Comparison of ENCODE assay signal across 1 cellular context in genomic region chr11:110148775-110149744, GRCh38.
TF ChIP-seq lines count a peak whose summit lies in the region.

No MANE protein-coding gene starts in this region.

TF ChIP-seq in K562, 482 proteins besides CTCF, POLR2A, EP300 and RAD21 (continued from another document and continues in another):
- no peak for TF ChIP-seq E2F1 (CRISPR knock-in tag; IDR thresholded peaks at IDR 0.05)
- no peak for TF ChIP-seq TGIF2 (CRISPR knock-in tag; IDR thresholded peaks at IDR 0.05)
- no peak for TF ChIP-seq PTBP1 (IDR thresholded peaks at IDR 0.05; ENCODE audit: low read depth, low read length)
- 0 out of 2 replicates have a peak, but pooled peaks have one; percentile 54 for TF ChIP-seq HDAC2 (IDR thresholded peaks at IDR 0.05)
- no peak for TF ChIP-seq BMI1 (IDR thresholded peaks at IDR 0.05; ENCODE audit: low read length)
- peak; percentile 26; the same call in 1 of the 2 replicates for TF ChIP-seq ATF7 (IDR thresholded peaks at IDR 0.05)
- no peak for TF ChIP-seq ID3 (CRISPR knock-in tag; IDR thresholded peaks at IDR 0.05)
- TF ChIP-seq ID3 (tag; IDR thresholded peaks at IDR 0.05) = no peak
- TF ChIP-seq HNRNPLL (IDR thresholded peaks at IDR 0.05; ENCODE audit: low read depth, low read length, poor library complexity, severe bottlenecking) = no peak
- 0 out of 2 replicates have a peak, but pooled peaks have one; percentile 18 for TF ChIP-seq CEBPB (tag; IDR thresholded peaks at IDR 0.05)
- peak; percentile 36; the same call in 1 of the 2 replicates for TF ChIP-seq TAL1 (IDR thresholded peaks at IDR 0.05)
- TF ChIP-seq ZNF408 (CRISPR knock-in tag; IDR thresholded peaks at IDR 0.05; ENCODE audit: low read depth) = no peak
- TF ChIP-seq DIDO1 (tag; IDR thresholded peaks at IDR 0.05; ENCODE audit: low read depth) = no peak
- no peak for TF ChIP-seq TARDBP (IDR thresholded peaks at IDR 0.05)
- no peak for TF ChIP-seq ZFP30 (CRISPR knock-in tag; IDR thresholded peaks at IDR 0.05; ENCODE audit: borderline replicate concordance)
- TF ChIP-seq ZNF253 (CRISPR knock-in tag; conservative IDR thresholded peaks at IDR 0.05) = no peak
- no peak for TF ChIP-seq RBFOX2 (IDR thresholded peaks at IDR 0.05; ENCODE audit: low read depth, low read length)
- no peak for TF ChIP-seq ZKSCAN3 (CRISPR knock-in tag; IDR thresholded peaks at IDR 0.05)
- TF ChIP-seq TCF7L2 (IDR thresholded peaks at IDR 0.05; ENCODE audit: low read depth, low read length) = no peak
- no peak for TF ChIP-seq RFX1 (IDR thresholded peaks at IDR 0.05)
- TF ChIP-seq NFE2 (IDR thresholded peaks at IDR 0.05; ENCODE audit: low read depth) = peak; percentile 73
- TF ChIP-seq PURB (CRISPR knock-in tag; IDR thresholded peaks at IDR 0.05; ENCODE audit: low read depth) = no peak
- TF ChIP-seq ZBTB26 (CRISPR knock-in tag; IDR thresholded peaks at IDR 0.05) = no peak
- no peak for TF ChIP-seq TEAD2 (tag; IDR thresholded peaks at IDR 0.05)
- TF ChIP-seq SRSF3 (IDR thresholded peaks at IDR 0.05; ENCODE audit: insufficient read depth, low read length) = no peak
- no peak for TF ChIP-seq CHD1 (IDR thresholded peaks at IDR 0.05; ENCODE audit: low read length)
- TF ChIP-seq ZNF707 (CRISPR knock-in tag; conservative IDR thresholded peaks at IDR 0.05) = no peak
- TF ChIP-seq TAF7 (tag; IDR thresholded peaks at IDR 0.05) = no peak
- TF ChIP-seq ZNF79 (CRISPR knock-in tag; IDR thresholded peaks at IDR 0.05; ENCODE audit: low read depth) = no peak
- peak; percentile 30; the same call in 1 of the 2 replicates for TF ChIP-seq JUN (IDR thresholded peaks at IDR 0.05; ENCODE audit: borderline replicate concordance, low read depth, low read length)
- no peak for TF ChIP-seq JUN (CRISPR knock-in tag; IDR thresholded peaks at IDR 0.05; ENCODE audit: borderline replicate concordance)
- TF ChIP-seq KLF1 (tag; IDR thresholded peaks at IDR 0.05) = no peak
- TF ChIP-seq HMBOX1 (IDR thresholded peaks at IDR 0.05) = peak; percentile 94
- peak; percentile 96 for TF ChIP-seq FOSL1 (tag; conservative IDR thresholded peaks at IDR 0.05)
- TF ChIP-seq CHD2 (IDR thresholded peaks at IDR 0.05; ENCODE audit: low read depth, low read length) = no peak
- no peak for TF ChIP-seq MTA1 (IDR thresholded peaks at IDR 0.05; ENCODE audit: borderline replicate concordance)
- TF ChIP-seq RBM39 (optimal IDR thresholded peaks at IDR 0.05; ENCODE audit: low read depth, low read length) = no peak
- TF ChIP-seq TAF1 (IDR thresholded peaks at IDR 0.05; ENCODE audit: control insufficient read depth, extremely low read depth, insufficient read depth, low read length, severe bottlenecking) = no peak
- TF ChIP-seq FOS (IDR thresholded peaks at IDR 0.05; ENCODE audit: extremely low read depth, insufficient read length) = peak; percentile 30
- TF ChIP-seq ZNF609 (CRISPR knock-in tag; IDR thresholded peaks at IDR 0.05; ENCODE audit: borderline replicate concordance) = no peak
- no peak for TF ChIP-seq AFF1 (IDR thresholded peaks at IDR 0.05; ENCODE audit: low read depth in 1 of 2, partially characterized antibody in 2 of 2)
- no peak for TF ChIP-seq STAT5B (CRISPR knock-in tag; IDR thresholded peaks at IDR 0.05)
- TF ChIP-seq ZFX (CRISPR knock-in tag; IDR thresholded peaks at IDR 0.05) = no peak
- no peak for TF ChIP-seq ETV6 (IDR thresholded peaks at IDR 0.05; ENCODE audit: borderline replicate concordance in 1 of 2, low read depth in 2 of 2, low read length in 1 of 2)
- no peak for TF ChIP-seq ETV6 (CRISPR knock-in tag; IDR thresholded peaks at IDR 0.05; ENCODE audit: borderline replicate concordance)
- TF ChIP-seq MLLT1 (IDR thresholded peaks at IDR 0.05) = no peak
- TF ChIP-seq MED1 (CRISPR knock-in tag; IDR thresholded peaks at IDR 0.05; ENCODE audit: borderline replicate concordance) = no peak
- TF ChIP-seq DMBX1 (CRISPR knock-in tag; IDR thresholded peaks at IDR 0.05; ENCODE audit: borderline replicate concordance) = no peak
- no peak for TF ChIP-seq XRCC5 (IDR thresholded peaks at IDR 0.05; ENCODE audit: low read depth, low read length)
- 0 out of 2 replicates have a peak, but pooled peaks have one; percentile 31 for TF ChIP-seq CREB1 (IDR thresholded peaks at IDR 0.05)
- TF ChIP-seq CREB1 (CRISPR knock-in tag; IDR thresholded peaks at IDR 0.05) = no peak
- TF ChIP-seq CLOCK (CRISPR knock-in tag; IDR thresholded peaks at IDR 0.05; ENCODE audit: borderline replicate concordance) = no peak
- TF ChIP-seq, protein P1, sequence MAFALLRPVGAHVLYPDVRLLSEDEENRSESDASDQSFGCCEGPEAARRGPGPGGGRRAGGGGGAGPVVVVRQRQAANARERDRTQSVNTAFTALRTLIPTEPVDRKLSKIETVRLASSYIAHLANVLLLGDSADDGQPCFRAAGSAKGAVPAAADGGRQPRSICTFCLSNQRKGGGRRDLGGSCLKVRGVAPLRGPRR (CRISPR knock-in tag; IDR thresholded peaks at IDR 0.05) = no peak
- TF ChIP-seq TCF3 (CRISPR knock-in tag; IDR thresholded peaks at IDR 0.05) = no peak
- no peak for TF ChIP-seq SMC3 (conservative IDR thresholded peaks at IDR 0.05; ENCODE audit: insufficient read depth, low read depth, low read length)
- no peak for TF ChIP-seq PHF20 (IDR thresholded peaks at IDR 0.05; ENCODE audit: partially characterized antibody)
- no peak for TF ChIP-seq ZNF445 (CRISPR knock-in tag; IDR thresholded peaks at IDR 0.05; ENCODE audit: low read depth)
- TF ChIP-seq ZNF134 (CRISPR knock-in tag; conservative IDR thresholded peaks at IDR 0.05) = no peak
- no peak for TF ChIP-seq SMARCA5 (IDR thresholded peaks at IDR 0.05)
